Comparison of ENCODE assay signal across 24 cellular contexts in genomic region chr18:12434541-12434929, GRCh38. TPM values are rescaled to one million over a fixed set of nuclear protein-coding genes. Genes with fewer than 3 reads are reported as not detected.
DNase-seq lines count a peak whose midpoint lies in the region; ATAC-seq, FAIRE-seq and TF ChIP-seq lines count a peak whose summit lies in the region.
"Had no signal": no experiment of that assay in that cellular context is flagged by ENCODE, and none has a peak within 500 bp of the region (broad histone marks: within the 10 kb centered on the region; RNA-seq: fewer than 3 reads in every experiment).

No MANE protein-coding gene starts in this region.

- intact Hi-C loops in sciatic nerve (cut with DNase I) (no loop called here), upper lobe of right lung (cut with DNase I) (no loop called here)

- H3K4me1 ChIP-seq in GM23338 (ENCODE audit: insufficient read depth): peaks cover 11% of the 10 kb centered on the region
- no peaks in the 10 kb centered on the region for H3K4me1 ChIP-seq in upper lobe of right lung
- H3K4me1 ChIP-seq: A549, Caco-2, HAP-1 had no signal

- H3K9me3 Mint-ChIP-seq in GM23338 (no peaks in the 10 kb centered on the region; the same call in 2 of the 3 replicates), WTC11 (no peaks in the 10 kb centered on the region), nephron progenitor cell (no peaks in the 10 kb centered on the region)
- H3K9me3 Mint-ChIP-seq: CD4-positive, CD25-positive, alpha-beta regulatory T cell; CD8-positive, alpha-beta T cell; HFFc6 had no signal

- H3K9me2 ChIP-seq in GM23338 (ENCODE audit: insufficient read depth): no peaks in the 10 kb centered on the region

- H3K79me2 ChIP-seq in GM23338 (replicated peaks; ENCODE audit: insufficient read depth): no peaks in the 10 kb centered on the region

- H3K27ac Mint-ChIP-seq in GM23338 (peak overlapping the region; percentile 28), WTC11 (peak overlapping the region; percentile 82), nephron progenitor cell (peak overlapping the region; percentile 58)
- H3K27ac Mint-ChIP-seq: CD4-positive, CD25-positive, alpha-beta regulatory T cell; CD8-positive, alpha-beta T cell; HFFc6 had no signal

- no peaks in the 10 kb centered on the region; the same call in 1 of the 2 replicates for H3F3A ChIP-seq in GM23338 (replicated peaks; ENCODE audit: low read depth)

- peaks cover 23% of the 10 kb centered on the region for H3K36me3 Mint-ChIP-seq in GM23338 (ENCODE audit: low read depth)
- peaks cover 14% of the 10 kb centered on the region for H3K36me3 Mint-ChIP-seq in WTC11
- H3K36me3 Mint-ChIP-seq in nephron progenitor cell (ENCODE audit: low read depth): peaks cover 40% of the 10 kb centered on the region
- H3K36me3 Mint-ChIP-seq: CD4-positive, CD25-positive, alpha-beta regulatory T cell had no signal

- H3K9me3 ChIP-seq in upper lobe of right lung: no peaks in the 10 kb centered on the region
- H3K9me3 ChIP-seq: A549, Caco-2, HAP-1 had no signal

- H3K36me3 ChIP-seq in GM23338 (ENCODE audit: insufficient read depth): peaks cover 8% of the 10 kb centered on the region; the same call in 1 of the 2 replicates
- no peaks in the 10 kb centered on the region for H3K36me3 ChIP-seq in upper lobe of right lung

- CTCF ChIA-PET in WTC11 (lab: Charles Lee): interaction anchor here (0.6 to 0.8 kb wide), 2 partner anchors 12 to 65 kb away, joined by 3 to 5 read pairs; no protein-coding TSS in a partner anchor

- H3K4me3 Mint-ChIP-seq in GM23338 (no peak overlapping the region), WTC11 (no peak overlapping the region), nephron progenitor cell (no peak overlapping the region)
- H3K4me3 Mint-ChIP-seq: CD4-positive, CD25-positive, alpha-beta regulatory T cell; CD8-positive, alpha-beta T cell; HFFc6 had no signal

- H3K4me1 Mint-ChIP-seq in GM23338 (peaks cover 10% of the 10 kb centered on the region), WTC11 (peaks cover 8% of the 10 kb centered on the region), nephron progenitor cell (no peaks in the 10 kb centered on the region)
- H3K4me1 Mint-ChIP-seq: CD4-positive, CD25-positive, alpha-beta regulatory T cell had no signal

- H3K4me2 ChIP-seq in GM23338: peak overlapping the region; percentile 40
- H3K4me2 ChIP-seq: A549 had no signal

- FAIRE-seq in GM19239 (lab: Jason Lieb, UNC): no peak
- FAIRE-seq: A549, GM12878, GM18507, H1 had no signal

- no peak overlapping the region for H3K4me3 ChIP-seq in GM23338
- no peak overlapping the region for H3K4me3 ChIP-seq in upper lobe of right lung
- H3K4me3 ChIP-seq: A549, GM12878, HAP-1 had no signal

- 0 out of 2 replicates have a peak overlapping the region, but pooled peaks have one; percentile 39 for H3K27ac ChIP-seq in GM23338 (ENCODE audit: low read depth)
- H3K27ac ChIP-seq in upper lobe of right lung: no peak overlapping the region
- H3K27ac ChIP-seq: 22Rv1, A549, C4-2B had no signal

- H3K27me3 ChIP-seq in GM23338 (ENCODE audit: insufficient read depth) (no peaks in the 10 kb centered on the region), upper lobe of right lung (no peaks in the 10 kb centered on the region)

- no peak overlapping the region for H2AFZ ChIP-seq in GM23338

- peaks cover 11% of the 10 kb centered on the region for H3K27me3 Mint-ChIP-seq in GM23338 (ENCODE audit: insufficient read depth, low read depth, poor library complexity)
- no peaks in the 10 kb centered on the region for H3K27me3 Mint-ChIP-seq in WTC11 (ENCODE audit: low read depth)
- peaks cover 2% of the 10 kb centered on the region for H3K27me3 Mint-ChIP-seq in nephron progenitor cell (ENCODE audit: low read depth, poor library complexity)
- H3K27me3 Mint-ChIP-seq: CD4-positive, CD25-positive, alpha-beta regulatory T cell had no signal

- TF ChIP-seq CTCF in GM23338 (conservative IDR thresholded peaks at IDR 0.05; ENCODE audit: low read depth in 2 of 2) (no peak), WTC11 (IDR thresholded peaks at IDR 0.05) (no peak), nephron progenitor cell (IDR thresholded peaks at IDR 0.05) (no peak), upper lobe of right lung (IDR thresholded peaks at IDR 0.05) (no peak)

- POLR2A ChIA-PET in WTC11 (lab: Charles Lee): no interaction called here

- no peaks in the 10 kb centered on the region for H4K20me1 ChIP-seq in GM23338 (replicated peaks; ENCODE audit: insufficient read depth)

- ATAC-seq in GM23338: peak; percentile 12; the same call in 1 of the 3 replicates
- no peak for ATAC-seq in WTC11
- ATAC-seq in sciatic nerve: no peak
- no peak for ATAC-seq in upper lobe of right lung
- ATAC-seq: A549; CD8-positive, alpha-beta T cell; GM12878 had no signal

- no peak for DNase-seq in GM23338 (ENCODE audit: low spot score)
- DNase-seq in WTC11 (ENCODE audit: low spot score): no peak
- no peak for DNase-seq in nephron progenitor cell
- peak; percentile 26 for DNase-seq in sciatic nerve (ENCODE audit: low spot score)
- DNase-seq in upper lobe of right lung: no peak
- no peak for DNase-seq in A172 (ENCODE audit: low spot score)
- no peak for DNase-seq in AG08395 (ENCODE audit: low spot score)
- no peak for DNase-seq in GM19239 (ENCODE audit: insufficient read length, low spot score)
- DNase-seq: ACHN; Caco-2; CD4-positive, CD25-positive, alpha-beta regulatory T cell; CD8-positive, alpha-beta T cell; DMS 273 treated with DMSO at 0.1 percent for 48 hours; DMS79; EL; GDM1; HFFc6 had no signal

TF ChIP-seq in GM23338, 12 proteins besides CTCF, POLR2A, EP300 and RAD21 (continues in another document):
- no peak for TF ChIP-seq JUNB (IDR thresholded peaks at IDR 0.05; ENCODE audit: unreplicated experiment)
- TF ChIP-seq, protein P1, sequence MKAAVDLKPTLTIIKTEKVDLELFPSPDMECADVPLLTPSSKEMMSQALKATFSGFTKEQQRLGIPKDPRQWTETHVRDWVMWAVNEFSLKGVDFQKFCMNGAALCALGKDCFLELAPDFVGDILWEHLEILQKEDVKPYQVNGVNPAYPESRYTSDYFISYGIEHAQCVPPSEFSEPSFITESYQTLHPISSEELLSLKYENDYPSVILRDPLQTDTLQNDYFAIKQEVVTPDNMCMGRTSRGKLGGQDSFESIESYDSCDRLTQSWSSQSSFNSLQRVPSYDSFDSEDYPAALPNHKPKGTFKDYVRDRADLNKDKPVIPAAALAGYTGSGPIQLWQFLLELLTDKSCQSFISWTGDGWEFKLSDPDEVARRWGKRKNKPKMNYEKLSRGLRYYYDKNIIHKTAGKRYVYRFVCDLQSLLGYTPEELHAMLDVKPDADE (IDR thresholded peaks at IDR 0.05): no peak

TF ChIP-seq in WTC11, 78 proteins besides CTCF, POLR2A, EP300 and RAD21 (continues in another document):
- TF ChIP-seq RORB (CRISPR knock-in tag; IDR thresholded peaks at IDR 0.05) (no peak), ATF1 (CRISPR knock-in tag; IDR thresholded peaks at IDR 0.05) (no peak), ZNF532 (CRISPR knock-in tag; IDR thresholded peaks at IDR 0.05; ENCODE audit: borderline replicate concordance) (no peak), ERG (CRISPR knock-in tag; IDR thresholded peaks at IDR 0.05) (no peak)

RNA-seq across cellular contexts. Expression of gene PRELID3A, which starts 26.8 kb away (rescaled TPM):
- total RNA-seq in GM23338 (2014; rRNA removed; shearing (Covaris generic)): 13.0 and 15.8 TPM in 2 replicates
- 6.5 and 7.0 TPM in 2 replicates for polyA plus RNA-seq in GM23338 (2016; fragmentation: Nextera tagmentation; extraction: Ambion mirVana)
- 10.4 to 13.0 TPM (median 10.5 TPM) in 3 replicates for total RNA-seq in WTC11 (2021)
- total RNA-seq in sciatic nerve: 17.8 TPM
- 4.1 TPM for total RNA-seq in upper lobe of right lung
- 5.7 and 20.0 TPM in 2 replicates for total RNA-seq in A172 (2014; rRNA removed; shearing (Covaris generic))
- total RNA-seq: CD4-positive, CD25-positive, alpha-beta regulatory T cell had no signal

RNA-seq across cellular contexts. Expression of gene AFG3L2, which starts 57.5 kb away (rescaled TPM):
- total RNA-seq in GM23338 (2014; rRNA removed; shearing (Covaris generic)): 94.9 and 105 TPM in 2 replicates
- polyA plus RNA-seq in GM23338 (2016; fragmentation: Nextera tagmentation; extraction: Ambion mirVana): 47.5 and 50.3 TPM in 2 replicates
- total RNA-seq in WTC11 (2021): 73.9 to 109 TPM (median 76.0 TPM) in 3 replicates
- total RNA-seq in sciatic nerve: 38.8 TPM
- 35.4 TPM for total RNA-seq in upper lobe of right lung
- total RNA-seq in A172 (2014; rRNA removed; shearing (Covaris generic)): 94.3 and 98.5 TPM in 2 replicates

Comparison
In these comparisons a context has a peak if more than half of its experiments do, and no peak if none do; other contexts are left out.
1. H3K27ac Mint-ChIP-seq: peak in every context shown above with its lines; median percentile 82 in WTC11; 58 in nephron progenitor cell; 28 in GM23338.